In the genomic region with DNA sequence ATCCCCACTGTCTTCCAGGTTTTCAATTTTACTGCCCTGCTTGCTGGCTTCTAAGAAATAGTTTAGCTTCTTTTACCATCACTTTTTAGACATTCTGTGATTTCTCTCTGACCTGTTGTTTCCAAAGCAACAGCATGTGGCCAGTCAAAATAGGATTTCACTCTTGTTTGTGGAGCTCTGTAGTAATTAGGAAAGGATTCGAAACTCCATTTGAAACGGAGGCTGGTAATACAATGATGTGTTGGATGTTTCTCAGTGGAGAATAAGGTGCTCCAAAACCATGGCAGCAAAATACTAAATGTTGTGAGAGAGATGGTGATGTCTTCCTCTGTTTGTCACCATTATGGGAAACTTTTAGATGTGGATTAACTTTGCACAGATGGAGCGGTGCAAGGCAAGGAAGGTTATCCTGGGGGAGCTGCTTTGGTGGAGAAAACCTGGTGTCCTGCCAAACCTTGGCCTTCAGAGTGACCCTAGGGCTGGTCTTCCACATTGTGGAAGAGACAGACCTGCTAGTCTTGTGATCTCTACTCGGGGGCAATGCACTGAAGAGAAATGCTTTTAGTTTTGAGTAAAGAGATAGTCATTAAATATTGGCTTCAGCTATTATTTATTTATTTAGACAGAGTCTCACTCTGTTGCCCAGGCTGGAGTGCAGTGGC, we compare ENCODE assay signal across 13 cellular contexts.
"Had no signal": no experiment of that assay in that cellular context is flagged by ENCODE, and none has a peak within 500 bp of the region (broad histone marks: within the 10 kb centered on the region; RNA-seq: fewer than 3 reads in every experiment).

No MANE protein-coding gene starts in this region.

- H3K27ac Mint-ChIP-seq: naive B cell had no signal

- H3K4me3 Mint-ChIP-seq: naive B cell had no signal

- DNase-seq: activated CD8-positive, alpha-beta memory T cell treated with anti-CD3 and anti-CD28 coated beads for 24 hours; activated gamma-delta T cell; aorta; cerebellar nuclear complex; mammary epithelial cell; naive B cell; SHP77 treated with DMSO at 0.1 percent for 48 hours; stimulated activated CD4-positive, alpha-beta T cell treated with anti-CD3 and anti-CD28 coated beads, Interleukin-4, amount 100 ng/mL, for 24 hours; stimulated activated naive CD8-positive, alpha-beta T cell treated with anti-CD3 and anti-CD28 coated beads, Interleukin-15, Interleukin-2, amounts not matched to agents 100 U/mL and 50 U/mL, for 24 hours; T-helper 1 cell; T1000; upper lobe of right lung had no signal

- H3K36me3 Mint-ChIP-seq: naive B cell had no signal

- H3K4me1 Mint-ChIP-seq: naive B cell had no signal

- ATAC-seq: activated CD4-positive, CD25-positive, alpha-beta regulatory T cell treated with anti-CD3 and anti-CD28 coated beads, Interleukin-2, amount 50 U/mL, for 24 hours; stimulated activated naive CD8-positive, alpha-beta T cell treated with anti-CD3 and anti-CD28 coated beads, Interleukin-15, Interleukin-2, amounts not matched to agents 100 U/mL and 50 U/mL, for 24 hours; upper lobe of right lung had no signal
